Comparison of ENCODE assay signal across 24 cellular contexts in the genomic region with DNA sequence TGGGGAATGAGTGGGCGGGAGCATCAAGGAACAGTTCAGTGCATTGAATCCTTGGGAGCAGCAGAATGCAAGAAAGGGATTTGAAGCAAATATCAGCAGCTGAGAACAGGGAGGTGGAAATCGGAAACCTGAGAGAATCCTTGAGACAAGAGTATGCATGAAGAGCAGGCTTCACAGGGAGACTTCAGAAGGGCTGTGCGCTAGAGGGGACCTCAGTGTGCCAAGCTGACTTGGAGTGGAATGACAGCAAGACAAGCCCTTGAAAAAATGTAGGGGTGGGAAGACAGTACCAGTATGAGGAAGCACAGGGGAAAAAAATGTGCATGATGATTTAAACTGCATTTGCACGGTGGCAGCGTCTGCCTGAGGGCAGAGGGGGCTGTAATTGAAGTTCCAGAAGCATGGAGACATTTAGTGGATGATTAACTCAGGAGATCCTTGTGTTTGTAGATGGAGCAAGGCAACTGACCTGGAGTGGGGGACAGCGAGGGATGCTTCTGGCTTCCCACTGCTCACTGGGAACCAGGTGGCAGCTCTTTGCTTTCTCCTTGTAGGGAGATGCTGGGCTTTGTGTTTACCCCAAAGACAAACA.
"Had no signal": no experiment of that assay in that cellular context is flagged by ENCODE, and none has a peak within 500 bp of the region (broad histone marks: within the 10 kb centered on the region; RNA-seq: fewer than 3 reads in every experiment).

No MANE protein-coding gene starts in this region.

- FAIRE-seq: small intestine, TTC549 had no signal

- H3K9me3 ChIP-seq: esophagus muscularis mucosa, heart left ventricle, sigmoid colon, upper lobe of left lung, vagina had no signal

- H3K4me3 ChIP-seq: esophagus muscularis mucosa, heart left ventricle, sigmoid colon, upper lobe of left lung, vagina had no signal

- ATAC-seq: activated naive CD8-positive, alpha-beta T cell treated with anti-CD3 and anti-CD28 coated beads, Interleukin-2, amount 50 U/mL, for 24 hours; activated T-cell treated with anti-CD3 and anti-CD28 coated beads, Interleukin-2, amount 50 U/mL, for 4 hours; activated T-helper 17 cell treated with anti-CD3 and anti-CD28 coated beads, Interleukin-2, amount 50 U/mL, for 72 hours; foreskin keratinocyte; heart left ventricle; natural killer cell; stimulated activated effector memory CD8-positive, alpha-beta T cell treated with anti-CD3 and anti-CD28 coated beads, Interleukin-12 subunit alpha, Interleukin-12 subunit beta, amount 100 ng/mL, for 72 hours had no signal

- H3K4me1 ChIP-seq: esophagus muscularis mucosa, foreskin keratinocyte, heart left ventricle, sigmoid colon, vagina had no signal

- H3K27ac ChIP-seq: esophagus muscularis mucosa, foreskin keratinocyte, heart left ventricle, sigmoid colon, upper lobe of left lung, vagina, VCaP had no signal

- H3K27me3 Mint-ChIP-seq: activated CD4-positive, alpha-beta T cell treated with anti-CD3 and anti-CD28 coated beads, Interleukin-2, amount 10 ng/mL, durations not matched to agents 24 days and 14 days had no signal

- H3K27ac Mint-ChIP-seq: activated CD4-positive, alpha-beta memory T cell treated with anti-CD3 and anti-CD28 coated beads, Interleukin-2, amount 10 ng/mL, durations not matched to agents 7 days and 5 days; activated CD4-positive, alpha-beta T cell treated with anti-CD3 and anti-CD28 coated beads, Interleukin-2, amount 10 ng/mL, durations not matched to agents 24 days and 14 days; activated naive CD4-positive, alpha-beta T cell treated with anti-CD3 and anti-CD28 coated beads, Interleukin-2, amount 50 U/mL, for 24 hours; activated naive CD8-positive, alpha-beta T cell treated with anti-CD3 and anti-CD28 coated beads, Interleukin-2, amount 50 U/mL, for 24 hours; activated T-helper 17 cell treated with anti-CD3 and anti-CD28 coated beads, Interleukin-2, amount 50 U/mL, for 72 hours; natural killer cell; stimulated activated effector memory CD8-positive, alpha-beta T cell treated with anti-CD3 and anti-CD28 coated beads, Interleukin-12 subunit alpha, Interleukin-12 subunit beta, amount 100 ng/mL, for 72 hours; stimulated activated naive CD8-positive, alpha-beta T cell treated with anti-CD3 and anti-CD28 coated beads, Interleukin-15, Interleukin-2, amounts not matched to agents 100 ng/mL and 50 ng/mL, for 24 hours had no signal

- H3K9me3 Mint-ChIP-seq: activated CD4-positive, alpha-beta memory T cell treated with anti-CD3 and anti-CD28 coated beads, Interleukin-2, amount 10 ng/mL, durations not matched to agents 7 days and 5 days; activated CD4-positive, alpha-beta T cell treated with anti-CD3 and anti-CD28 coated beads, Interleukin-2, amount 10 ng/mL, durations not matched to agents 24 days and 14 days; activated naive CD4-positive, alpha-beta T cell treated with anti-CD3 and anti-CD28 coated beads, Interleukin-2, amount 50 U/mL, for 24 hours; activated naive CD8-positive, alpha-beta T cell treated with anti-CD3 and anti-CD28 coated beads, Interleukin-2, amount 50 U/mL, for 24 hours; activated T-cell treated with anti-CD3 and anti-CD28 coated beads, Interleukin-2, amount 50 U/mL, for 4 hours; natural killer cell; stimulated activated effector memory CD8-positive, alpha-beta T cell treated with anti-CD3 and anti-CD28 coated beads, Interleukin-12 subunit alpha, Interleukin-12 subunit beta, amount 100 ng/mL, for 72 hours; stimulated activated naive CD8-positive, alpha-beta T cell treated with anti-CD3 and anti-CD28 coated beads, Interleukin-15, Interleukin-2, amounts not matched to agents 100 ng/mL and 50 ng/mL, for 24 hours had no signal

- H3K4me3 Mint-ChIP-seq: activated CD4-positive, alpha-beta memory T cell treated with anti-CD3 and anti-CD28 coated beads, Interleukin-2, amount 10 ng/mL, durations not matched to agents 7 days and 5 days; activated CD4-positive, alpha-beta T cell treated with anti-CD3 and anti-CD28 coated beads, Interleukin-2, amount 10 ng/mL, durations not matched to agents 24 days and 14 days; activated naive CD4-positive, alpha-beta T cell treated with anti-CD3 and anti-CD28 coated beads, Interleukin-2, amount 50 U/mL, for 24 hours; activated naive CD8-positive, alpha-beta T cell treated with anti-CD3 and anti-CD28 coated beads, Interleukin-2, amount 50 U/mL, for 24 hours; activated T-cell treated with anti-CD3 and anti-CD28 coated beads, Interleukin-2, amount 50 U/mL, for 4 hours; activated T-helper 17 cell treated with anti-CD3 and anti-CD28 coated beads, Interleukin-2, amount 50 U/mL, for 72 hours; natural killer cell; stimulated activated effector memory CD8-positive, alpha-beta T cell treated with anti-CD3 and anti-CD28 coated beads, Interleukin-12 subunit alpha, Interleukin-12 subunit beta, amount 100 ng/mL, for 72 hours; stimulated activated naive CD8-positive, alpha-beta T cell treated with anti-CD3 and anti-CD28 coated beads, Interleukin-15, Interleukin-2, amounts not matched to agents 100 ng/mL and 50 ng/mL, for 24 hours had no signal

- H3K27me3 ChIP-seq: esophagus muscularis mucosa, foreskin keratinocyte, sigmoid colon, upper lobe of left lung, vagina had no signal

- H3K36me3 Mint-ChIP-seq: activated naive CD4-positive, alpha-beta T cell treated with anti-CD3 and anti-CD28 coated beads, Interleukin-2, amount 50 U/mL, for 24 hours; natural killer cell; stimulated activated effector memory CD8-positive, alpha-beta T cell treated with anti-CD3 and anti-CD28 coated beads, Interleukin-12 subunit alpha, Interleukin-12 subunit beta, amount 100 ng/mL, for 72 hours had no signal

- H3K4me1 Mint-ChIP-seq: activated CD4-positive, alpha-beta memory T cell treated with anti-CD3 and anti-CD28 coated beads, Interleukin-2, amount 10 ng/mL, durations not matched to agents 7 days and 5 days; activated CD4-positive, alpha-beta T cell treated with anti-CD3 and anti-CD28 coated beads, Interleukin-2, amount 10 ng/mL, durations not matched to agents 24 days and 14 days; activated naive CD4-positive, alpha-beta T cell treated with anti-CD3 and anti-CD28 coated beads, Interleukin-2, amount 50 U/mL, for 24 hours; activated naive CD8-positive, alpha-beta T cell treated with anti-CD3 and anti-CD28 coated beads, Interleukin-2, amount 50 U/mL, for 24 hours; activated T-helper 17 cell treated with anti-CD3 and anti-CD28 coated beads, Interleukin-2, amount 50 U/mL, for 72 hours; natural killer cell; stimulated activated effector memory CD8-positive, alpha-beta T cell treated with anti-CD3 and anti-CD28 coated beads, Interleukin-12 subunit alpha, Interleukin-12 subunit beta, amount 100 ng/mL, for 72 hours had no signal

- DNase-seq: activated CD4-positive, alpha-beta memory T cell treated with anti-CD3 and anti-CD28 coated beads, Interleukin-2, amount 10 ng/mL, durations not matched to agents 7 days and 5 days; activated CD4-positive, alpha-beta T cell treated with anti-CD3 and anti-CD28 coated beads, Interleukin-2, amount 10 ng/mL, durations not matched to agents 24 days and 14 days; activated gamma-delta T cell treated with Interleukin-2 at 50 U/mL for 16 hours; activated naive CD8-positive, alpha-beta T cell treated with anti-CD3 and anti-CD28 coated beads, Interleukin-2, amount 50 U/mL, for 24 hours; activated T-cell treated with anti-CD3 and anti-CD28 coated beads, Interleukin-2, amount 50 U/mL, for 4 hours; amygdala; central memory CD4-positive, alpha-beta T cell; foreskin keratinocyte; heart left ventricle; kidney glomerular epithelial cell; mesendoderm; natural killer cell; sigmoid colon; small intestine; stimulated activated CD4-positive, alpha-beta T cell treated with anti-CD3 and anti-CD28 coated beads, Interleukin-4, amount 100 ng/mL, for 24 hours had no signal

- H3K36me3 ChIP-seq: esophagus muscularis mucosa, heart left ventricle, sigmoid colon, upper lobe of left lung, vagina had no signal
